In genomic region chr10:77496941-77497420, GRCh38 we compare ENCODE assay signal across 17 cellular contexts.
DNase-seq lines count a peak whose midpoint lies in the region; ATAC-seq and TF ChIP-seq lines count a peak whose summit lies in the region.
"Had no signal": no experiment of that assay in that cellular context is flagged by ENCODE, and none has a peak within 500 bp of the region (broad histone marks: within the 10 kb centered on the region; RNA-seq: fewer than 3 reads in every experiment).

No MANE protein-coding gene starts in this region.

- no peaks in the 10 kb centered on the region for H3K27me3 ChIP-seq in gastroesophageal sphincter
- H3K27me3 ChIP-seq: brain microvascular endothelial cell, ovary, transverse colon had no signal

- DNase-seq in NCI-H1417 (lab: John Stamatoyannopoulos, UW) (peak in 2 of 3 experiments; percentile 34 to 70), NCI-H1417 treated with DMSO at 0.1 percent for 48 hours (lab: John Stamatoyannopoulos, UW) (no peak), NCI-H345 treated with DMSO at 0.1 percent for 48 hours (lab: John Stamatoyannopoulos, UW; ENCODE audit: unreplicated experiment) (peak; percentile 55), renal cortical epithelial cell (ENCODE audit: low read depth) (peak; percentile 31), NCI-H1092 (lab: John Stamatoyannopoulos, UW) (no peak), NCI-H2029 (lab: John Stamatoyannopoulos, UW) (no peak)
- DNase-seq: activated CD4-positive, alpha-beta T cell treated with anti-CD3 and anti-CD28 coated beads for 48 hours; activated naive CD4-positive, alpha-beta T cell treated with anti-CD3 and anti-CD28 coated beads, Interleukin-2, amount 10 ng/mL, durations not matched to agents 7 days and 5 days; brain microvascular endothelial cell; KG1; left colon; ovary; transverse colon had no signal

- no peak for TF ChIP-seq EP300 in gastroesophageal sphincter (IDR thresholded peaks at IDR 0.05)

- H3K4me3 ChIP-seq in gastroesophageal sphincter: no peak overlapping the region
- H3K4me3 ChIP-seq: A549, ovary, transverse colon had no signal

- TF ChIP-seq CTCF in gastroesophageal sphincter (IDR thresholded peaks at IDR 0.05): no peak

- TF ChIP-seq POLR2A in gastroesophageal sphincter (IDR thresholded peaks at IDR 0.05): no peak

- H3K36me3 ChIP-seq in gastroesophageal sphincter: peaks cover 0 to 7% of the 10 kb centered on the region in 2 donors
- H3K36me3 ChIP-seq: brain microvascular endothelial cell, ovary, transverse colon had no signal

- no peak for ATAC-seq in gastroesophageal sphincter
- no peak for ATAC-seq in GM21619 (IDR thresholded peaks at IDR 0.05; ENCODE audit: unreplicated experiment)
- ATAC-seq: A549; left colon; stimulated activated effector memory CD8-positive, alpha-beta T cell treated with anti-CD3 and anti-CD28 coated beads, Interleukin-12 subunit alpha, Interleukin-12 subunit beta, amount 100 ng/mL, for 72 hours had no signal

- no peaks in the 10 kb centered on the region for H3K9me3 ChIP-seq in gastroesophageal sphincter
- H3K9me3 ChIP-seq: A549, ovary, transverse colon had no signal

- H3K27ac ChIP-seq in gastroesophageal sphincter: peak overlapping the region in 3 of 4 donors; percentile 5 to 64 (median 57)
- H3K27ac ChIP-seq: brain microvascular endothelial cell, ovary had no signal

- peaks cover 0 to 63% (median 12%) of the 10 kb centered on the region in 3 donors for H3K4me1 ChIP-seq in gastroesophageal sphincter

- WGBS in gastroesophageal sphincter (ENCODE audit: low coverage in 1 of 2), 2 donors: 67 to 89% methylated on average over 2 of the region's 3 CpGs

Comparison
In these comparisons a context has a peak if more than half of its experiments do, and no peak if none do; other contexts are left out.
1. DNase-seq: peak in NCI-H1417 (2 of 3), NCI-H345 treated with DMSO at 0.1 percent for 48 hours (single experiment) and renal cortical epithelial cell (single experiment); none in NCI-H1417 treated with DMSO at 0.1 percent for 48 hours (single experiment), NCI-H1092 (single experiment) and NCI-H2029 (single experiment).